ENCODE assay signal across 7 cellular contexts in genomic region chr2:176178271-176178806, GRCh38. TPM values are rescaled to one million over a fixed set of nuclear protein-coding genes. Genes with fewer than 3 reads are reported as not detected.
DNase-seq lines count a peak whose midpoint lies in the region; ATAC-seq and TF ChIP-seq lines count a peak whose summit lies in the region.

No MANE protein-coding gene starts in this region.

- no peaks in the 10 kb centered on the region for H3K9me3 ChIP-seq in HEK293 (ENCODE audit: control insufficient read depth, insufficient read depth, low read depth, low read length)
- peaks cover 0 to 3% of the 10 kb centered on the region in 2 donors for H3K9me3 ChIP-seq in esophagus (ENCODE audit: control insufficient read depth in 2 of 2, insufficient read depth in 1 of 2, low read depth in 1 of 2, low read length in 1 of 2)
- H3K9me3 ChIP-seq in skeletal muscle tissue (ENCODE audit: control insufficient read depth in 3 of 3, low read length in 3 of 3): no peaks in the 10 kb centered on the region

- TF ChIP-seq POLR2A in erythroblast (IDR thresholded peaks at IDR 0.05; ENCODE audit: low read length): no peak

- POLR2A ChIA-PET in HEK293 (lab: Yijun Ruan, JAX): interaction anchor here (1.6 kb wide), 1 partner anchor 10 kb away, joined by 4 read pairs; the partner anchor contains the start of gene HOXD1

- H3K4me1 ChIP-seq in HEK293 (ENCODE audit: control insufficient read depth, insufficient read depth, low read length) (peaks cover 4% of the 10 kb centered on the region; the same call in 1 of the 2 replicates), esophagus (ENCODE audit: control insufficient read depth in 2 of 2, insufficient read depth in 2 of 2, low read length in 1 of 2) (peaks cover 3 to 8% of the 10 kb centered on the region in 2 donors), skeletal muscle tissue (ENCODE audit: control insufficient read depth in 3 of 3, insufficient read depth in 3 of 3, low read length in 3 of 3) (peaks cover 0 to 6% (median 4%) of the 10 kb centered on the region in 3 donors)

- ATAC-seq in SK-N-SH treated with all-trans-retinoic acid at 6 μM for 48 hours (no peak), HG02973 (IDR thresholded peaks at IDR 0.05; ENCODE audit: unreplicated experiment) (no peak)

- TF ChIP-seq CTCF in HEK293 (tag by site-specific recombination; IDR thresholded peaks at IDR 0.05): peak; percentile 32; the same call in 1 of the 2 replicates

- DNase-seq in NCI-H524 (lab: John Stamatoyannopoulos, UW) (peak; percentile 47 to 81), erythroblast (lab: John Stamatoyannopoulos, UW) (no peak)

- H3K9ac ChIP-seq in skeletal muscle tissue (ENCODE audit: low read depth in 1 of 3, low read length in 3 of 3): peak overlapping the region in 1 of 3 donors; percentile 8

- H3K4me3 ChIP-seq in HEK293 (ENCODE audit: low read depth, low read length) (peak overlapping the region; percentile 32), esophagus (ENCODE audit: low read depth in 1 of 2, low read length in 2 of 2) (peak overlapping the region; percentile 40 to 41), skeletal muscle tissue (ENCODE audit: low read length in 3 of 3) (peak overlapping the region; percentile 56 to 66 (median 65))

- CTCF ChIA-PET in HEK293 (lab: Yijun Ruan, JAX): no interaction called here

- peaks cover 0 to 11% of the 10 kb centered on the region in 2 experiments; a peak in 1 of 3 replicates for H3K36me3 ChIP-seq in HEK293 (ENCODE audit: control insufficient read depth in 2 of 2, insufficient read depth in 1 of 2, low read length in 2 of 2)
- H3K36me3 ChIP-seq in esophagus (ENCODE audit: control insufficient read depth in 2 of 2, insufficient read depth in 2 of 2, low read length in 1 of 2): no peaks in the 10 kb centered on the region
- no peaks in the 10 kb centered on the region for H3K36me3 ChIP-seq in skeletal muscle tissue (ENCODE audit: control insufficient read depth in 3 of 3, insufficient read depth in 3 of 3, low read length in 3 of 3)

- 1 to 3% methylated on average over 37 to 40 of the region's 40 CpGs for WGBS in esophagus, 2 donors

- H3K27ac ChIP-seq in HEK293 (ENCODE audit: extremely low read depth, low read depth, low read length): peak overlapping the region; percentile 69
- H3K27ac ChIP-seq in esophagus (ENCODE audit: low read depth in 2 of 2, low read length in 1 of 2): peak overlapping the region in 1 of 2 donors; percentile 6
- peak overlapping the region; percentile 25 for H3K27ac ChIP-seq in skeletal muscle tissue (ENCODE audit: low read depth, low read length)

- H3K27me3 ChIP-seq in esophagus (ENCODE audit: control insufficient read depth in 1 of 2, insufficient read depth in 2 of 2, low read length in 2 of 2) (peaks cover 4 to 16% of the 10 kb centered on the region in 2 donors), skeletal muscle tissue (ENCODE audit: control insufficient read depth in 3 of 3, insufficient read depth in 3 of 3, low read length in 3 of 3) (peaks cover 33 to 57% (median 35%) of the 10 kb centered on the region in 3 donors)

TF ChIP-seq in HEK293, 187 proteins besides CTCF, POLR2A, EP300 and RAD21 (continues in another document):
- TF ChIP-seq ZNF112 (tag by site-specific recombination; IDR thresholded peaks at IDR 0.05): no peak
- TF ChIP-seq ZNF558 (tag by site-specific recombination; IDR thresholded peaks at IDR 0.05): no peak
- peak; percentile 58 for TF ChIP-seq ZBTB8A (tag by site-specific recombination; IDR thresholded peaks at IDR 0.05)
- peak; percentile 49 for TF ChIP-seq ZBTB26 (tag by site-specific recombination; optimal IDR thresholded peaks at IDR 0.05)
- TF ChIP-seq, protein P1, sequence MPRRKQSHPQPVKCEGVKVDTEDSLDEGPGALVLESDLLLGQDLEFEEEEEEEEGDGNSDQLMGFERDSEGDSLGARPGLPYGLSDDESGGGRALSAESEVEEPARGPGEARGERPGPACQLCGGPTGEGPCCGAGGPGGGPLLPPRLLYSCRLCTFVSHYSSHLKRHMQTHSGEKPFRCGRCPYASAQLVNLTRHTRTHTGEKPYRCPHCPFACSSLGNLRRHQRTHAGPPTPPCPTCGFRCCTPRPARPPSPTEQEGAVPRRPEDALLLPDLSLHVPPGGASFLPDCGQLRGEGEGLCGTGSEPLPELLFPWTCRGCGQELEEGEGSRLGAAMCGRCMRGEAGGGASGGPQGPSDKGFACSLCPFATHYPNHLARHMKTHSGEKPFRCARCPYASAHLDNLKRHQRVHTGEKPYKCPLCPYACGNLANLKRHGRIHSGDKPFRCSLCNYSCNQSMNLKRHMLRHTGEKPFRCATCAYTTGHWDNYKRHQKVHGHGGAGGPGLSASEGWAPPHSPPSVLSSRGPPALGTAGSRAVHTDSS (tag by site-specific recombination; IDR thresholded peaks at IDR 0.05): no peak
- TF ChIP-seq SP3 (tag by site-specific recombination; IDR thresholded peaks at IDR 0.05): peak; percentile 47; the same call in 1 of the 2 replicates
- no peak for TF ChIP-seq ZNF530 (tag by site-specific recombination; IDR thresholded peaks at IDR 0.05; ENCODE audit: low read depth)
- TF ChIP-seq ZNF223 (tag by site-specific recombination; IDR thresholded peaks at IDR 0.05): no peak
- TF ChIP-seq ZBTB48 (tag by site-specific recombination; IDR thresholded peaks at IDR 0.05): no peak
- peak; percentile 49; the same call in 1 of the 2 replicates for TF ChIP-seq ZBTB17 (tag by site-specific recombination; IDR thresholded peaks at IDR 0.05)
- no peak for TF ChIP-seq ZFP37 (tag by site-specific recombination; IDR thresholded peaks at IDR 0.05)

TF ChIP-seq in SK-N-SH treated with all-trans-retinoic acid at 6 μM for 48 hours, 23 proteins besides CTCF, POLR2A, EP300 and RAD21:
- TF ChIP-seq ZC3H10 (CRISPR knock-in tag; IDR thresholded peaks at IDR 0.05): no peak
- TF ChIP-seq ESRRG (CRISPR knock-in tag; IDR thresholded peaks at IDR 0.05): no peak
- no peak for TF ChIP-seq ARNTL (CRISPR knock-in tag; IDR thresholded peaks at IDR 0.05; ENCODE audit: borderline replicate concordance, low read depth)
- TF ChIP-seq POU6F1 (CRISPR knock-in tag; IDR thresholded peaks at IDR 0.05; ENCODE audit: borderline replicate concordance, low read depth): no peak
- TF ChIP-seq ZNF70 (CRISPR knock-in tag; IDR thresholded peaks at IDR 0.05): no peak
- no peak for TF ChIP-seq OSR1 (CRISPR knock-in tag; IDR thresholded peaks at IDR 0.05)
- TF ChIP-seq BACH2 (CRISPR knock-in tag; IDR thresholded peaks at IDR 0.05; ENCODE audit: borderline replicate concordance): no peak
- TF ChIP-seq, protein P2, sequence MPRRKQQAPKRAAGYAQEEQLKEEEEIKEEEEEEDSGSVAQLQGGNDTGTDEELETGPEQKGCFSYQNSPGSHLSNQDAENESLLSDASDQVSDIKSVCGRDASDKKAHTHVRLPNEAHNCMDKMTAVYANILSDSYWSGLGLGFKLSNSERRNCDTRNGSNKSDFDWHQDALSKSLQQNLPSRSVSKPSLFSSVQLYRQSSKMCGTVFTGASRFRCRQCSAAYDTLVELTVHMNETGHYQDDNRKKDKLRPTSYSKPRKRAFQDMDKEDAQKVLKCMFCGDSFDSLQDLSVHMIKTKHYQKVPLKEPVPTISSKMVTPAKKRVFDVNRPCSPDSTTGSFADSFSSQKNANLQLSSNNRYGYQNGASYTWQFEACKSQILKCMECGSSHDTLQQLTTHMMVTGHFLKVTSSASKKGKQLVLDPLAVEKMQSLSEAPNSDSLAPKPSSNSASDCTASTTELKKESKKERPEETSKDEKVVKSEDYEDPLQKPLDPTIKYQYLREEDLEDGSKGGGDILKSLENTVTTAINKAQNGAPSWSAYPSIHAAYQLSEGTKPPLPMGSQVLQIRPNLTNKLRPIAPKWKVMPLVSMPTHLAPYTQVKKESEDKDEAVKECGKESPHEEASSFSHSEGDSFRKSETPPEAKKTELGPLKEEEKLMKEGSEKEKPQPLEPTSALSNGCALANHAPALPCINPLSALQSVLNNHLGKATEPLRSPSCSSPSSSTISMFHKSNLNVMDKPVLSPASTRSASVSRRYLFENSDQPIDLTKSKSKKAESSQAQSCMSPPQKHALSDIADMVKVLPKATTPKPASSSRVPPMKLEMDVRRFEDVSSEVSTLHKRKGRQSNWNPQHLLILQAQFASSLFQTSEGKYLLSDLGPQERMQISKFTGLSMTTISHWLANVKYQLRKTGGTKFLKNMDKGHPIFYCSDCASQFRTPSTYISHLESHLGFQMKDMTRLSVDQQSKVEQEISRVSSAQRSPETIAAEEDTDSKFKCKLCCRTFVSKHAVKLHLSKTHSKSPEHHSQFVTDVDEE (CRISPR knock-in tag; IDR thresholded peaks at IDR 0.05): no peak
- no peak for TF ChIP-seq GLIS3 (CRISPR knock-in tag; IDR thresholded peaks at IDR 0.05)
- no peak for TF ChIP-seq PPARA (CRISPR knock-in tag; IDR thresholded peaks at IDR 0.05; ENCODE audit: borderline replicate concordance)
- no peak for TF ChIP-seq ISL1 (CRISPR knock-in tag; IDR thresholded peaks at IDR 0.05)
- TF ChIP-seq SNAI2 (CRISPR knock-in tag; IDR thresholded peaks at IDR 0.05): no peak
- no peak for TF ChIP-seq ZNF565 (CRISPR knock-in tag; conservative IDR thresholded peaks at IDR 0.05; ENCODE audit: low read depth)

RNA-seq across cellular contexts. Expression of gene HOXD1, which starts 10.1 kb away (rescaled TPM):
- under 1 TPM; 0.21 to 0.43 TPM for polyA plus RNA-seq in esophagus
- total RNA-seq in skeletal muscle tissue: 0.52 TPM

RNA-seq across cellular contexts. Expression of gene HOXD3, which starts 21.2 kb away (rescaled TPM):
- polyA plus RNA-seq in esophagus: under 1 TPM; 0.35 to 0.77 TPM
- total RNA-seq in skeletal muscle tissue: 4.2 TPM

RNA-seq across cellular contexts. Expression of gene HOXD4, which starts 27.0 kb away (rescaled TPM):
- polyA plus RNA-seq in esophagus: 1 to 10 TPM in 1 of 2 donors, under 1 TPM in 1; 0.61 to 1.0 TPM
- total RNA-seq in skeletal muscle tissue: 1.0 TPM

RNA-seq across cellular contexts. Expression of gene HOXD8, which starts 48.8 kb away (rescaled TPM):
- polyA plus RNA-seq in esophagus: 1 to 10 TPM; 1.0 to 1.3 TPM
- total RNA-seq in skeletal muscle tissue: 18.8 TPM

RNA-seq across cellular contexts. Expression of gene HOXD9, which starts 55.8 kb away (rescaled TPM):
- 1 to 10 TPM in 1 of 2 donors, under 1 TPM in 1; 0.99 to 2.4 TPM for polyA plus RNA-seq in esophagus
- total RNA-seq in skeletal muscle tissue: 5.7 TPM

Comparison
In these comparisons a context has a peak if more than half of its experiments do, and no peak if none do; other contexts are left out.
1. DNase-seq: peak in NCI-H524 (2 of 2); none in erythroblast (0 of 2).
2. Peak in every context shown above with its lines, with median percentiles within 50 percentile points of each other: H3K4me3 ChIP-seq.